Comparison of ENCODE assay signal across 27 cellular contexts in genomic region chr3:167033866-167034265, GRCh38.
"Had no signal": no experiment of that assay in that cellular context is flagged by ENCODE, and none has a peak within 500 bp of the region (broad histone marks: within the 10 kb centered on the region; RNA-seq: fewer than 3 reads in every experiment).

No MANE protein-coding gene starts in this region.

- H3K9me3 ChIP-seq: stomach, suprapubic skin, testis, thoracic aorta, thyroid gland, tibial artery, tibial nerve, transverse colon, upper lobe of left lung, upper lobe of right lung, uterus, vagina had no signal

- H3K27ac ChIP-seq: stomach, suprapubic skin, testis, thoracic aorta, thyroid gland, tibial artery, tibial nerve, transverse colon, upper lobe of left lung, upper lobe of right lung, uterus, vagina had no signal

- H3K27me3 ChIP-seq: stomach, suprapubic skin, testis, thyroid gland, tibial artery, tibial nerve, transverse colon, upper lobe of left lung, upper lobe of right lung, uterus, vagina had no signal

- ATAC-seq: stimulated activated effector memory CD8-positive, alpha-beta T cell treated with anti-CD3 and anti-CD28 coated beads, Interleukin-12 subunit alpha, Interleukin-12 subunit beta, amount 100 ng/mL, for 72 hours; stimulated activated memory B cell treated with anti-CD40 and anti-IgM and Interleukin-4, amounts not matched to agents 10 μg/mL and 1 μg/mL and 100 μg/mL, for 72 hours; stimulated activated naive B cell treated with anti-CD40 and anti-IgM and Interleukin-4, amounts not matched to agents 10 μg/mL and 1 μg/mL and 100 μg/mL, for 72 hours; stimulated activated naive CD8-positive, alpha-beta T cell treated with anti-CD3 and anti-CD28 coated beads, Interleukin-15, amount 100 ng/mL, for 72 hours; stimulated activated naive CD8-positive, alpha-beta T cell treated with anti-CD3 and anti-CD28 coated beads, Interleukin-15, Interleukin-2, amounts not matched to agents 100 U/mL and 50 U/mL, for 24 hours; upper lobe of right lung had no signal

- H3K4me3 ChIP-seq: stomach, suprapubic skin, testis, thoracic aorta, thyroid gland, tibial artery, tibial nerve, transverse colon, upper lobe of left lung, upper lobe of right lung, uterus, vagina had no signal

- FAIRE-seq: urothelium cell line had no signal

- DNase-seq: stimulated activated CD4-positive, alpha-beta T cell treated with anti-CD3 and anti-CD28 coated beads, Interleukin-2, amount 100 ng/mL, for 48 hours; stimulated activated CD4-positive, alpha-beta T cell treated with anti-CD3 and anti-CD28 coated beads, Interleukin-4, amount 100 ng/mL, for 1 hour; stimulated activated CD4-positive, alpha-beta T cell treated with anti-CD3 and anti-CD28 coated beads, Interleukin-4, amount 100 ng/mL, for 24 hours; stimulated activated CD4-positive, alpha-beta T cell treated with anti-CD3 and anti-CD28 coated beads, Interleukin-4, amount 100 ng/mL, for 4 hours; stimulated activated CD8-positive, alpha-beta memory T cell treated with anti-CD3 and anti-CD28 coated beads, Interleukin-4, amount 100 ng/mL, for 48 hours; stimulated activated naive B cell treated with anti-CD40 and anti-IgM and Interleukin-4, amounts not matched to agents 10 μg/mL and 1 μg/mL and 100 μg/mL, for 72 hours; stimulated activated naive CD4-positive, alpha-beta T cell; stimulated activated naive CD4-positive, alpha-beta T cell treated with Interleukin-2 at 50 U/mL for 16 hours; stimulated activated naive CD8-positive, alpha-beta T cell treated with anti-CD3 and anti-CD28 coated beads, Interleukin-15, amount 100 ng/mL, for 72 hours; stimulated activated naive CD8-positive, alpha-beta T cell treated with anti-CD3 and anti-CD28 coated beads, Interleukin-15, Interleukin-2, amounts not matched to agents 100 U/mL and 50 U/mL, for 24 hours; stomach; substantia nigra; testis; thyroid gland; tibial artery; transverse colon; trophoblast cell; upper lobe of left lung; upper lobe of right lung; uterus had no signal

- H3K4me1 ChIP-seq: testis, thyroid gland, tibial artery, tibial nerve, transverse colon, upper lobe of left lung, upper lobe of right lung, uterus, vagina had no signal

- H3K36me3 ChIP-seq: stomach, suprapubic skin, thoracic aorta, thyroid gland, tibial artery, tibial nerve, transverse colon, upper lobe of left lung, upper lobe of right lung, uterus, vagina had no signal
